20 cellular contexts compared by ENCODE assay signal in the genomic region with DNA sequence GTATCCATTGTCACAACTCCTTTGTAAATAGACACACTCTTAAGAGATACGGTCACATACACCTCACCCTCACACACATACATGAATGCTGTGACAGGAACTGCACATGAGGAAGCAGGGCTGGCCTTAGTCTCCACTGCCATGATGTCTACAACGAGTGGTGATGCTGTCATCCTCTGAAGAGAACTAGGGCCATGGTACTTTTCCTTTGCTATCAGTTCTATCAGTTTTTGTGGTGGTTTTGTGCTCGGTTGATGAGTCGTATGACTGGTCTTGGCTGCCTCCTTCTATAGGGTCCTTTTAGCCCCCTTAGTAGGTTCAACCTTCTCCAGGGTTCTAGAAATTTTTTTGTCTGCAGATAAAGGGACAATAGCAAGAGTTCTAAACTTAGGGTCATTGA.
DNase-seq lines count a peak whose midpoint lies in the region; ATAC-seq, FAIRE-seq and TF ChIP-seq lines count a peak whose summit lies in the region.
"Had no signal": no experiment of that assay in that cellular context is flagged by ENCODE, and none has a peak within 500 bp of the region (broad histone marks: within the 10 kb centered on the region; RNA-seq: fewer than 3 reads in every experiment).

No MANE protein-coding gene starts in this region.

- WGBS in K562 (ENCODE audit: insufficient coverage, low coverage, missing lambda C conversion rate): 26% methylated on average over 4 of the region's 4 CpGs

- intact Hi-C loops in K562 (cut with micrococcal nuclease) (no loop called here), upper lobe of right lung (cut with DNase I) (no loop called here)
- intact Hi-C loops in naive thymus-derived CD4-positive, alpha-beta T cell (cut with micrococcal nuclease): no loop called here

- H3K79me2 ChIP-seq in K562 (ENCODE audit: control insufficient read depth, insufficient read depth, low read length): no peaks in the 10 kb centered on the region

- no peak for TF ChIP-seq CTCF in K562 (IDR thresholded peaks at IDR 0.05 in 2 of 3, conservative IDR thresholded peaks at IDR 0.05 in 1 of 3; ENCODE audit: insufficient read depth in 2 of 3, low read depth in 1 of 3, low read length in 3 of 3)
- no peak for TF ChIP-seq CTCF in upper lobe of right lung (IDR thresholded peaks at IDR 0.05)

- H3K36me3 Mint-ChIP-seq in naive thymus-derived CD4-positive, alpha-beta T cell: peaks cover 0 to 4% (median 0%) of the 10 kb centered on the region in 5 donors
- H3K36me3 Mint-ChIP-seq: CD8-positive, alpha-beta T cell had no signal

- CTCF ChIA-PET in K562 (lab: Yijun Ruan, JAX; ENCODE audit: low intra/inter-chr PET ratio): no interaction called here
- CTCF ChIA-PET in naive thymus-derived CD4-positive, alpha-beta T cell (lab: Charles Lee): no interaction called here

- H3K4me3 ChIP-seq in K562 (no peak overlapping the region), upper lobe of right lung (no peak overlapping the region)
- H3K4me3 ChIP-seq in naive thymus-derived CD4-positive, alpha-beta T cell (ENCODE audit: low read length): no peak overlapping the region
- H3K4me3 ChIP-seq: A549; BLaER1 treated with 17β-estradiol and CSF1 and Interleukin-3, amounts not matched to agents 10 nM and 100 nM had no signal

- H3K4me2 ChIP-seq in K562 (ENCODE audit: insufficient read depth, low read length): 0 out of 2 replicates have a peak overlapping the region, but pooled peaks have one; percentile 2
- H3K4me2 ChIP-seq: A549; BLaER1 treated with 17β-estradiol and CSF1 and Interleukin-3, amounts not matched to agents 10 nM and 100 nM had no signal

- no peaks in the 10 kb centered on the region for H3K4me1 Mint-ChIP-seq in naive thymus-derived CD4-positive, alpha-beta T cell
- H3K4me1 Mint-ChIP-seq: B cell had no signal

- no peaks in the 10 kb centered on the region for H4K20me1 ChIP-seq in K562 (replicated peaks; ENCODE audit: control insufficient read depth, insufficient read depth, low read length)
- H4K20me1 ChIP-seq: BLaER1 treated with 17β-estradiol and CSF1 and Interleukin-3, amounts not matched to agents 10 nM and 100 nM had no signal

- no peak overlapping the region for H3K27ac Mint-ChIP-seq in naive thymus-derived CD4-positive, alpha-beta T cell
- H3K27ac Mint-ChIP-seq: B cell; CD4-positive, alpha-beta T cell; CD8-positive, alpha-beta T cell had no signal

- ATAC-seq in K562 (peak; percentile 26), upper lobe of right lung (no peak)
- ATAC-seq in naive thymus-derived CD4-positive, alpha-beta T cell: no peak
- ATAC-seq: A549; CD8-positive, alpha-beta T cell had no signal

- TF ChIP-seq RAD21 in K562 (CRISPR knock-in tag; conservative IDR thresholded peaks at IDR 0.05 in 1 of 2, IDR thresholded peaks at IDR 0.05 in 1 of 2): no peak

- in situ Hi-C loops in K562 (cut with MboI): no loop called here

- peak overlapping the region; percentile 5 for H2AFZ ChIP-seq in K562 (ENCODE audit: low read depth, low read length)

- no peak for TF ChIP-seq POLR2A in K562 (conservative IDR thresholded peaks at IDR 0.05)

- no peaks in the 10 kb centered on the region for H3K9me3 Mint-ChIP-seq in naive thymus-derived CD4-positive, alpha-beta T cell
- H3K9me3 Mint-ChIP-seq: CD4-positive, alpha-beta T cell; CD8-positive, alpha-beta T cell had no signal

- FAIRE-seq in GM19239 (lab: Jason Lieb, UNC) (peak; percentile 40), K562 (lab: Jason Lieb, UNC) (peak; percentile 42)
- FAIRE-seq: A549, D721Med, G401.6, GM12891 had no signal

- no peak overlapping the region for H3K4me3 Mint-ChIP-seq in naive thymus-derived CD4-positive, alpha-beta T cell
- H3K4me3 Mint-ChIP-seq: B cell; CD4-positive, alpha-beta T cell; CD8-positive, alpha-beta T cell had no signal

- DNase-seq in GM19239 (ENCODE audit: insufficient read length, low spot score) (no peak), OCI-M1 (lab: John Stamatoyannopoulos, UW) (peak; percentile 56), K562 (ENCODE audit: extremely low read depth in 1 of 4, low spot score in 3 of 4) (peak in 1 of 4 experiments; percentile 50), upper lobe of right lung (no peak)
- no peak for DNase-seq in naive thymus-derived CD4-positive, alpha-beta T cell
- DNase-seq: AML-193; Caco-2; Calu3; CD4-positive, alpha-beta T cell; CD8-positive, alpha-beta T cell; DMS79 treated with DMSO at 0.1 percent for 48 hours; GF-D8 had no signal

- BruUV-seq in K562 (replicated peaks; lab: Mats Ljungman, UMichigan): no TSS peak

- POLR2A ChIA-PET in K562 (lab: Yijun Ruan, JAX): interaction anchor here (1.1 to 1.2 kb wide), 2 partner anchors 21 to 31 kb away, joined by 3 read pairs; no protein-coding TSS in a partner anchor
- POLR2A ChIA-PET in naive thymus-derived CD4-positive, alpha-beta T cell (lab: Charles Lee): no interaction called here

- H3K36me3 ChIP-seq in K562 (ENCODE audit: control insufficient read depth, insufficient read depth, low read length): no peaks in the 10 kb centered on the region
- no peaks in the 10 kb centered on the region for H3K36me3 ChIP-seq in naive thymus-derived CD4-positive, alpha-beta T cell (ENCODE audit: control insufficient read depth in 2 of 3, insufficient read depth in 3 of 3, low read length in 3 of 3)
- H3K36me3 ChIP-seq in upper lobe of right lung: no peaks in the 10 kb centered on the region
- H3K36me3 ChIP-seq: BLaER1 treated with 17β-estradiol and CSF1 and Interleukin-3, amounts not matched to agents 10 nM and 100 nM had no signal

- H3K27me3 ChIP-seq in K562 (ENCODE audit: control insufficient read depth in 2 of 2, insufficient read depth in 2 of 2, low read length in 2 of 2) (no peaks in the 10 kb centered on the region), upper lobe of right lung (no peaks in the 10 kb centered on the region)
- H3K27me3 ChIP-seq in naive thymus-derived CD4-positive, alpha-beta T cell (ENCODE audit: control insufficient read depth in 2 of 2, insufficient read depth in 2 of 2, low read length in 2 of 2): no peaks in the 10 kb centered on the region
- H3K27me3 ChIP-seq: BLaER1 treated with 17β-estradiol and CSF1 and Interleukin-3, amounts not matched to agents 10 nM and 100 nM had no signal

- TF ChIP-seq EP300 in K562 (IDR thresholded peaks at IDR 0.05; ENCODE audit: low read length): no peak

- H3K27ac ChIP-seq in K562 (ENCODE audit: extremely low read depth, low read depth, low read length) (peak overlapping the region; percentile 20; the same call in 1 of the 3 replicates), upper lobe of right lung (no peak overlapping the region)
- no peak overlapping the region for H3K27ac ChIP-seq in naive thymus-derived CD4-positive, alpha-beta T cell (ENCODE audit: low read depth, low read length)
- H3K27ac ChIP-seq: 22Rv1; A549; BLaER1 treated with 17β-estradiol and CSF1 and Interleukin-3, amounts not matched to agents 10 nM and 100 nM; C4-2B had no signal

- H3K9me3 ChIP-seq in K562 (replicated peaks; ENCODE audit: control insufficient read depth, insufficient read depth, low read depth, low read length) (no peaks in the 10 kb centered on the region), upper lobe of right lung (no peaks in the 10 kb centered on the region)
- H3K9me3 ChIP-seq in naive thymus-derived CD4-positive, alpha-beta T cell (ENCODE audit: control insufficient read depth in 2 of 3, low read length in 3 of 3): no peaks in the 10 kb centered on the region
- H3K9me3 ChIP-seq: A549; BLaER1 treated with 17β-estradiol and CSF1 and Interleukin-3, amounts not matched to agents 10 nM and 100 nM; Caco-2 had no signal

- no peak overlapping the region for H3K9ac ChIP-seq in K562 (ENCODE audit: insufficient read depth in 1 of 2, low read depth in 2 of 2, low read length in 2 of 2)
- H3K9ac ChIP-seq: BLaER1 treated with 17β-estradiol and CSF1 and Interleukin-3, amounts not matched to agents 10 nM and 100 nM had no signal

- peaks cover 9 to 72% of the 10 kb centered on the region in 2 experiments; a peak in 4 of 5 replicates for H3K4me1 ChIP-seq in K562 (replicated peaks in 1 of 2; ENCODE audit: control insufficient read depth in 2 of 2, insufficient read depth in 2 of 2, low read length in 2 of 2)
- no peaks in the 10 kb centered on the region for H3K4me1 ChIP-seq in naive thymus-derived CD4-positive, alpha-beta T cell (ENCODE audit: control insufficient read depth in 2 of 2, insufficient read depth in 2 of 2, low read length in 2 of 2)
- H3K4me1 ChIP-seq in upper lobe of right lung: no peaks in the 10 kb centered on the region
- H3K4me1 ChIP-seq: A549, Caco-2 had no signal

- H3K27me3 Mint-ChIP-seq in naive thymus-derived CD4-positive, alpha-beta T cell: peaks cover 31 to 60% (median 49%) of the 10 kb centered on the region in 5 donors

- H3K9me1 ChIP-seq in K562 (ENCODE audit: control insufficient read depth, insufficient read depth, low read length): no peaks in the 10 kb centered on the region

TF ChIP-seq in K562, 482 proteins besides CTCF, POLR2A, EP300 and RAD21 (continues in another document):
- TF ChIP-seq PHB2 (IDR thresholded peaks at IDR 0.05; ENCODE audit: low read depth) (no peak), MEIS2 (IDR thresholded peaks at IDR 0.05; ENCODE audit: partially characterized antibody) (peak; percentile 1), FOXM1 (IDR thresholded peaks at IDR 0.05; ENCODE audit: low read depth) (no peak), FOXM1 (CRISPR knock-in tag; IDR thresholded peaks at IDR 0.05; ENCODE audit: low read depth) (no peak), ZSCAN29 (IDR thresholded peaks at IDR 0.05) (no peak), SREBF2 (CRISPR knock-in tag; IDR thresholded peaks at IDR 0.05) (no peak), HDAC1 (IDR thresholded peaks at IDR 0.05) (no peak), RBM14 (IDR thresholded peaks at IDR 0.05; ENCODE audit: borderline replicate concordance, insufficient read depth, low read depth, low read length) (no peak)
- TF ChIP-seq, protein P1, sequence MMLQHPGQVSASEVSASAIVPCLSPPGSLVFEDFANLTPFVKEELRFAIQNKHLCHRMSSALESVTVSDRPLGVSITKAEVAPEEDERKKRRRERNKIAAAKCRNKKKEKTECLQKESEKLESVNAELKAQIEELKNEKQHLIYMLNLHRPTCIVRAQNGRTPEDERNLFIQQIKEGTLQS (IDR thresholded peaks at IDR 0.05): peak; percentile 62; the same call in 1 of the 2 replicates
- TF ChIP-seq, protein P1 (CRISPR knock-in tag; conservative IDR thresholded peaks at IDR 0.05): no peak
- TF ChIP-seq, protein P2, sequence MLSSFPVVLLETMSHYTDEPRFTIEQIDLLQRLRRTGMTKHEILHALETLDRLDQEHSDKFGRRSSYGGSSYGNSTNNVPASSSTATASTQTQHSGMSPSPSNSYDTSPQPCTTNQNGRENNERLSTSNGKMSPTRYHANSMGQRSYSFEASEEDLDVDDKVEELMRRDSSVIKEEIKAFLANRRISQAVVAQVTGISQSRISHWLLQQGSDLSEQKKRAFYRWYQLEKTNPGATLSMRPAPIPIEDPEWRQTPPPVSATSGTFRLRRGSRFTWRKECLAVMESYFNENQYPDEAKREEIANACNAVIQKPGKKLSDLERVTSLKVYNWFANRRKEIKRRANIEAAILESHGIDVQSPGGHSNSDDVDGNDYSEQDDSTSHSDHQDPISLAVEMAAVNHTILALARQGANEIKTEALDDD (IDR thresholded peaks at IDR 0.05): peak; percentile 57
